10 cellular contexts compared by ENCODE assay signal in the genomic region with DNA sequence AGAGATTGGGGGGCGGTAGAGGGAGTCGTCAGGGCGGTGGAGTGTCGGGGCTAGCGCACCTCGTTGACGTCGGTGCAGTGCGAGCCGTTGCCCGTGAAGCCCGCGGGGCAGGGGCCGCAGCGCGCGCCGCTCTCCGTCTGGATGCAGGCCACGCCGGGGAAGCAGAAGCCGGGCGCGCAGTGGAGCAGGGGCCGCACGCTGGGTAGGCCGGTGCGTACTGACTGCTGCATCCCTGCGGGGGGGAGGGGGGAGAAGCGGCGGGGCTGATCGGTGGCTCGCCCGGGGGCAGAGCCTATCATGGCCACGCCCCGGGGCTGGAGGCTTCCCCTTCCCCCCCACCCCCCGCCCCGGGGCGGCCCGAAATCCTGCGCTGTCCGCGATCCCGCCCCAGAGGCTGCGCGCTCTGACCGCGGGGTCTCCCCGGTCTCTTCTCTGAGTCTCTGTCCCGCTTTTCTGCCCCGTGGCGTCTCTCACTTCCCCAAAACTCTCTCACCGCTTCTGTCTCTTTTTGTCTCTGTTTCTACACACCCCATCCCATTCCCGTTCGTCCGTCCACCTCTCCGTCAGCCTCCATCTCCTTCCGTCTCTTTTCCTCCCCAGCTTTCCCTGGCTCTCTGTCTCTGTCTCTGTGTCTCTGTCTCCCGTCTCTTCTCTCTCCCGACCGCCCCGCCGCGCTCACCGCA. TPM values are rescaled to one million over a fixed set of nuclear protein-coding genes. Genes with fewer than 3 reads are reported as not detected.
A peak's percentile ranks its signal among the peaks of the same experiment; 100 is the strongest.
DNase-seq lines count a peak whose midpoint lies in the region; ATAC-seq and TF ChIP-seq lines count a peak whose summit lies in the region.
"Had no signal": no experiment of that assay in that cellular context is flagged by ENCODE, and none has a peak within 500 bp of the region (broad histone marks: within the 10 kb centered on the region; RNA-seq: fewer than 3 reads in every experiment).

No MANE protein-coding gene starts in this region.

- H3K9me3 ChIP-seq in WERI-Rb-1 (ENCODE audit: severe bottlenecking) (peaks cover 2% of the 10 kb centered on the region), heart right ventricle (no peaks in the 10 kb centered on the region)

- TF ChIP-seq CTCF in WERI-Rb-1 (IDR thresholded peaks at IDR 0.05; ENCODE audit: low read depth, low read length): no peak
- no peak for TF ChIP-seq CTCF in heart right ventricle (IDR thresholded peaks at IDR 0.05)

- intact Hi-C loops in heart right ventricle (cut with DNase I): no loop called here

- WGBS in heart right ventricle, 2 donors: 1 to 2% methylated on average over 35 to 65 of the region's 65 CpGs

- DNase-seq in DMS 273 (lab: John Stamatoyannopoulos, UW; ENCODE audit: unreplicated experiment) (peak; percentile 82), DMS 273 treated with DMSO at 0.1 percent for 48 hours (lab: John Stamatoyannopoulos, UW) (no peak), WERI-Rb-1 (peak; percentile 81), heart right ventricle (no peak), GM19238 (ENCODE audit: insufficient read length, low spot score) (no peak)
- peak; percentile 59 for DNase-seq in stimulated activated CD4-positive, alpha-beta T cell treated with anti-CD3 and anti-CD28 coated beads, Interleukin-15, amount 100 ng/mL, for 24 hours

- H3K4me3 ChIP-seq in WERI-Rb-1 (ENCODE audit: low read depth, low read length) (peak overlapping the region; percentile 42), heart right ventricle (peak overlapping the region in 9 of 10 donors; percentile 17 to 48 (median 34))

- peaks cover 49% of the 10 kb centered on the region for H3K27me3 ChIP-seq in WERI-Rb-1 (ENCODE audit: insufficient read depth, low read depth, severe bottlenecking)
- peaks cover 43 to 99% (median 96%) of the 10 kb centered on the region in 7 donors for H3K27me3 ChIP-seq in heart right ventricle

- H3K4me1 ChIP-seq in heart right ventricle: peaks cover 5 to 45% (median 42%) of the 10 kb centered on the region in 9 donors

- peak in 5 of 8 donors; percentile 17 to 46 (median 26) for ATAC-seq in heart right ventricle
- ATAC-seq in HG03565 (IDR thresholded peaks at IDR 0.05; ENCODE audit: unreplicated experiment): no peak
- ATAC-seq in HG03025 (IDR thresholded peaks at IDR 0.05; ENCODE audit: low FRiP score, unreplicated experiment): no peak

- H3K27ac ChIP-seq in WERI-Rb-1 (no peak overlapping the region), heart right ventricle (no peak overlapping the region)
- H3K27ac ChIP-seq: 22Rv1 had no signal

- H3K36me3 ChIP-seq in WERI-Rb-1 (no peaks in the 10 kb centered on the region), heart right ventricle (no peaks in the 10 kb centered on the region)

RNA-seq across cellular contexts. Expression of gene COMP, which starts 1.1 kb away (rescaled TPM):
- total RNA-seq in heart right ventricle: 1 to 10 TPM in 3 of 10 donors, under 1 TPM in 5, not detected in 2; 0.13 to 5.9 (median 0.43) TPM
- 1 to 10 TPM in 1 of 2 donors, under 1 TPM in 1; 0.29 to 2.4 TPM for polyA plus RNA-seq in heart right ventricle
- polyA plus RNA-seq: keratinocyte had no signal

RNA-seq across cellular contexts. Expression of gene UPF1, which starts 41.7 kb away (rescaled TPM):
- 10 to 100 TPM; 32.3 to 44.3 (median 37.5) TPM for total RNA-seq in heart right ventricle
- 10 to 100 TPM; 25.2 to 36.7 TPM for polyA plus RNA-seq in heart right ventricle

Comparison
In these comparisons a context has a peak if more than half of its experiments do, and no peak if none do; other contexts are left out.
1. DNase-seq: peak in DMS 273 (single experiment), WERI-Rb-1 (single experiment) and stimulated activated CD4-positive, alpha-beta T cell treated with anti-CD3 and anti-CD28 coated beads, Interleukin-15, amount 100 ng/mL, for 24 hours (single experiment); none in DMS 273 treated with DMSO at 0.1 percent for 48 hours (single experiment), heart right ventricle (0 of 2) and GM19238 (single experiment).
2. ATAC-seq: peak in heart right ventricle (5 of 8); none in HG03565 (single experiment) and HG03025 (single experiment).